ENCODE assay signal across 1 cellular context in the genomic region with DNA sequence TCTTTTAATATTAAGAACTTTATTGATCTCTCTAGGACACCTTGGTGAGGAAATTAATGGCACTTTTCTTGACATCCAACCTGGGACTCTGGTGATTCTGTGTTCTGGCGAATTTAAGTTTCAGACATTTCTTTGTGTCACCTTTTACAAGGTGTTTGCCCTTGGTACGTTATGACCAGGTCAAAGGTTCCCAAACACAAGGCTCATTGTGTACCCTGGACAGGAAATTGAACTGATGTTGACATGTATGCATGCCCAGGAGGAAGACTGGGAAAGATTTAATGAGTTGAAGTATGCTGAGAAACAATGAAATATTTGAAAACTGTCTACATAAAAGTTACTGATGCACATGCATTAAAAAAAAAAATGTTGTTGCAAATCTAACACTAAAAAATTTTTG.
TF ChIP-seq lines count a peak whose summit lies in the region.

No MANE protein-coding gene starts in this region.

TF ChIP-seq in HepG2, 621 proteins besides CTCF, POLR2A, EP300 and RAD21 (continued from another document and continues in another):
- TF ChIP-seq, protein P1, sequence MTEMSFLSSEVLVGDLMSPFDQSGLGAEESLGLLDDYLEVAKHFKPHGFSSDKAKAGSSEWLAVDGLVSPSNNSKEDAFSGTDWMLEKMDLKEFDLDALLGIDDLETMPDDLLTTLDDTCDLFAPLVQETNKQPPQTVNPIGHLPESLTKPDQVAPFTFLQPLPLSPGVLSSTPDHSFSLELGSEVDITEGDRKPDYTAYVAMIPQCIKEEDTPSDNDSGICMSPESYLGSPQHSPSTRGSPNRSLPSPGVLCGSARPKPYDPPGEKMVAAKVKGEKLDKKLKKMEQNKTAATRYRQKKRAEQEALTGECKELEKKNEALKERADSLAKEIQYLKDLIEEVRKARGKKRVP (CRISPR knock-in tag; IDR thresholded peaks at IDR 0.05), result no peak
- TF ChIP-seq, protein P2, sequence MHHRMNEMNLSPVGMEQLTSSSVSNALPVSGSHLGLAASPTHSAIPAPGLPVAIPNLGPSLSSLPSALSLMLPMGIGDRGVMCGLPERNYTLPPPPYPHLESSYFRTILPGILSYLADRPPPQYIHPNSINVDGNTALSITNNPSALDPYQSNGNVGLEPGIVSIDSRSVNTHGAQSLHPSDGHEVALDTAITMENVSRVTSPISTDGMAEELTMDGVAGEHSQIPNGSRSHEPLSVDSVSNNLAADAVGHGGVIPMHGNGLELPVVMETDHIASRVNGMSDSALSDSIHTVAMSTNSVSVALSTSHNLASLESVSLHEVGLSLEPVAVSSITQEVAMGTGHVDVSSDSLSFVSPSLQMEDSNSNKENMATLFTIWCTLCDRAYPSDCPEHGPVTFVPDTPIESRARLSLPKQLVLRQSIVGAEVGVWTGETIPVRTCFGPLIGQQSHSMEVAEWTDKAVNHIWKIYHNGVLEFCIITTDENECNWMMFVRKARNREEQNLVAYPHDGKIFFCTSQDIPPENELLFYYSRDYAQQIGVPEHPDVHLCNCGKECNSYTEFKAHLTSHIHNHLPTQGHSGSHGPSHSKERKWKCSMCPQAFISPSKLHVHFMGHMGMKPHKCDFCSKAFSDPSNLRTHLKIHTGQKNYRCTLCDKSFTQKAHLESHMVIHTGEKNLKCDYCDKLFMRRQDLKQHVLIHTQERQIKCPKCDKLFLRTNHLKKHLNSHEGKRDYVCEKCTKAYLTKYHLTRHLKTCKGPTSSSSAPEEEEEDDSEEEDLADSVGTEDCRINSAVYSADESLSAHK (CRISPR knock-in tag; IDR thresholded peaks at IDR 0.05; ENCODE audit: borderline replicate concordance), result no peak
- no peak for TF ChIP-seq ZNF546 (CRISPR knock-in tag; conservative IDR thresholded peaks at IDR 0.05)
- TF ChIP-seq, protein P3, sequence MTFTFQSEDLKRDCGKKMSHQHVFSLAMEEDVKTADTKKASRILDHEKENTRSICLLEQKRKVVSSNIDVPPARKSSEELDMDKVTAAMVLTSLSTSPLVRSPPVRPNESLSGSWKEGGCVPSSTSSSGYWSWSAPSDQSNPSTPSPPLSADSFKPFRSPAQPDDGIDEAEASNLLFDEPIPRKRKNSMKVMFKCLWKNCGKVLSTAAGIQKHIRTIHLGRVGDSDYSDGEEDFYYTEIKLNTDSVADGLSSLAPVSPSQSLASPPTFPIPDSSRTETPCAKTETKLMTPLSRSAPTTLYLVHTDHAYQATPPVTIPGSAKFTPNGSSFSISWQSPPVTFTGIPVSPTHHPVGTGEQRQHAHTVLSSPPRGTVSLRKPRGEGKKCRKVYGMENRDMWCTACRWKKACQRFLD (CRISPR knock-in tag; IDR thresholded peaks at IDR 0.05; ENCODE audit: borderline replicate concordance), result no peak
- TF ChIP-seq, protein P4, sequence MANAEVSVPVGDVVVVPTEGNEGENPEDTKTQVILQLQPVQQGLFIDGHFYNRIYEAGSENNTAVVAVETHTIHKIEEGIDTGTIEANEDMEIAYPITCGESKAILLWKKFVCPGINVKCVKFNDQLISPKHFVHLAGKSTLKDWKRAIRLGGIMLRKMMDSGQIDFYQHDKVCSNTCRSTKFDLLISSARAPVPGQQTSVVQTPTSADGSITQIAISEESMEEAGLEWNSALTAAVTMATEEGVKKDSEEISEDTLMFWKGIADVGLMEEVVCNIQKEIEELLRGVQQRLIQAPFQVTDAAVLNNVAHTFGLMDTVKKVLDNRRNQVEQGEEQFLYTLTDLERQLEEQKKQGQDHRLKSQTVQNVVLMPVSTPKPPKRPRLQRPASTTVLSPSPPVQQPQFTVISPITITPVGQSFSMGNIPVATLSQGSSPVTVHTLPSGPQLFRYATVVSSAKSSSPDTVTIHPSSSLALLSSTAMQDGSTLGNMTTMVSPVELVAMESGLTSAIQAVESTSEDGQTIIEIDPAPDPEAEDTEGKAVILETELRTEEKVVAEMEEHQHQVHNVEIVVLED (CRISPR knock-in tag; IDR thresholded peaks at IDR 0.05; ENCODE audit: borderline replicate concordance), result no peak
- peak; percentile 43; the same call in 1 of the 2 replicates for TF ChIP-seq MED1 (CRISPR knock-in tag; IDR thresholded peaks at IDR 0.05)
- TF ChIP-seq, protein P5, sequence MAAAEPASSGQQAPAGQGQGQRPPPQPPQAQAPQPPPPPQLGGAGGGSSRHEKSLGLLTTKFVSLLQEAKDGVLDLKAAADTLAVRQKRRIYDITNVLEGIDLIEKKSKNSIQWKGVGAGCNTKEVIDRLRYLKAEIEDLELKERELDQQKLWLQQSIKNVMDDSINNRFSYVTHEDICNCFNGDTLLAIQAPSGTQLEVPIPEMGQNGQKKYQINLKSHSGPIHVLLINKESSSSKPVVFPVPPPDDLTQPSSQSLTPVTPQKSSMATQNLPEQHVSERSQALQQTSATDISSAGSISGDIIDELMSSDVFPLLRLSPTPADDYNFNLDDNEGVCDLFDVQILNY (CRISPR knock-in tag; conservative IDR thresholded peaks at IDR 0.05), result no peak
- 0 out of 2 replicates have a peak, but pooled peaks have one; percentile 76 for TF ChIP-seq CHD4 (IDR thresholded peaks at IDR 0.05; ENCODE audit: borderline replicate concordance, low read length)
- TF ChIP-seq ZNF780A (CRISPR knock-in tag; IDR thresholded peaks at IDR 0.05), result no peak
- peak; percentile 63; the same call in 1 of the 2 replicates for TF ChIP-seq TBX2 (CRISPR knock-in tag; IDR thresholded peaks at IDR 0.05; ENCODE audit: borderline replicate concordance)
- peak; percentile 34 for TF ChIP-seq ASH2L (IDR thresholded peaks at IDR 0.05; ENCODE audit: insufficient read length, low read depth, low read length)
- no peak for TF ChIP-seq THRA (CRISPR knock-in tag; IDR thresholded peaks at IDR 0.05; ENCODE audit: borderline replicate concordance)
- TF ChIP-seq ZNF292 (CRISPR knock-in tag; IDR thresholded peaks at IDR 0.05; ENCODE audit: borderline replicate concordance, low read depth), result peak; percentile 51; the same call in 1 of the 2 replicates
- no peak for TF ChIP-seq ZNF749 (CRISPR knock-in tag; IDR thresholded peaks at IDR 0.05; ENCODE audit: borderline replicate concordance)
- peak; percentile 74; the same call in 1 of the 2 replicates for TF ChIP-seq SALL1 (CRISPR knock-in tag; IDR thresholded peaks at IDR 0.05)
- no peak for TF ChIP-seq LCORL (IDR thresholded peaks at IDR 0.05)
- peak; percentile 31; the same call in 1 of the 2 replicates for TF ChIP-seq LCORL (CRISPR knock-in tag; IDR thresholded peaks at IDR 0.05)
- no peak for TF ChIP-seq BORCS8-MEF2B (CRISPR knock-in tag; IDR thresholded peaks at IDR 0.05)
- TF ChIP-seq GABPA (IDR thresholded peaks at IDR 0.05; ENCODE audit: low read depth, low read length), result no peak
- peak; percentile 54 for TF ChIP-seq GABPA (CRISPR knock-in tag; IDR thresholded peaks at IDR 0.05; ENCODE audit: low read depth)
- no peak for TF ChIP-seq ZSCAN25 (CRISPR knock-in tag; IDR thresholded peaks at IDR 0.05)
- TF ChIP-seq CHCHD3 (CRISPR knock-in tag; IDR thresholded peaks at IDR 0.05), result no peak
- TF ChIP-seq SOX13 (IDR thresholded peaks at IDR 0.05), result no peak
- TF ChIP-seq SOX13 (CRISPR knock-in tag; conservative IDR thresholded peaks at IDR 0.05 in 1 of 2, IDR thresholded peaks at IDR 0.05 in 1 of 2), result peak in 1 of 2 experiments; percentile 80; a peak in 2 of 4 replicates
- 0 out of 2 replicates have a peak, but pooled peaks have one; percentile 20 for TF ChIP-seq NCOA2 (CRISPR knock-in tag; IDR thresholded peaks at IDR 0.05)
- no peak for TF ChIP-seq ZNF17 (CRISPR knock-in tag; IDR thresholded peaks at IDR 0.05)
- peak; percentile 73 for TF ChIP-seq GATAD2A (CRISPR knock-in tag; IDR thresholded peaks at IDR 0.05)
- TF ChIP-seq ZNF644 (CRISPR knock-in tag; IDR thresholded peaks at IDR 0.05; ENCODE audit: low read depth), result no peak
- no peak for TF ChIP-seq AKNA (CRISPR knock-in tag; IDR thresholded peaks at IDR 0.05; ENCODE audit: borderline replicate concordance)
- no peak for TF ChIP-seq IKZF1 (IDR thresholded peaks at IDR 0.05)
- TF ChIP-seq EED (CRISPR knock-in tag; IDR thresholded peaks at IDR 0.05), result no peak
- peak; percentile 87; the same call in 1 of the 2 replicates for TF ChIP-seq ETV5 (CRISPR knock-in tag; IDR thresholded peaks at IDR 0.05; ENCODE audit: borderline replicate concordance)
- TF ChIP-seq TMF1 (CRISPR knock-in tag; IDR thresholded peaks at IDR 0.05; ENCODE audit: low read depth), result no peak
- TF ChIP-seq ZNF605 (CRISPR knock-in tag; IDR thresholded peaks at IDR 0.05), result no peak
- TF ChIP-seq KMT2B (CRISPR knock-in tag; IDR thresholded peaks at IDR 0.05), result no peak
- TF ChIP-seq NKX3-1 (CRISPR knock-in tag; IDR thresholded peaks at IDR 0.05), result no peak
- no peak for TF ChIP-seq KDM3A (CRISPR knock-in tag; IDR thresholded peaks at IDR 0.05; ENCODE audit: low read depth)
- peak; percentile 58 for TF ChIP-seq NR2C2 (CRISPR knock-in tag; IDR thresholded peaks at IDR 0.05; ENCODE audit: borderline replicate concordance)
- no peak for TF ChIP-seq ZNF3 (CRISPR knock-in tag; IDR thresholded peaks at IDR 0.05)
- no peak for TF ChIP-seq SATB2 (CRISPR knock-in tag; IDR thresholded peaks at IDR 0.05)
- TF ChIP-seq RARA (CRISPR knock-in tag; IDR thresholded peaks at IDR 0.05), result peak; percentile 67
- TF ChIP-seq, protein P6, sequence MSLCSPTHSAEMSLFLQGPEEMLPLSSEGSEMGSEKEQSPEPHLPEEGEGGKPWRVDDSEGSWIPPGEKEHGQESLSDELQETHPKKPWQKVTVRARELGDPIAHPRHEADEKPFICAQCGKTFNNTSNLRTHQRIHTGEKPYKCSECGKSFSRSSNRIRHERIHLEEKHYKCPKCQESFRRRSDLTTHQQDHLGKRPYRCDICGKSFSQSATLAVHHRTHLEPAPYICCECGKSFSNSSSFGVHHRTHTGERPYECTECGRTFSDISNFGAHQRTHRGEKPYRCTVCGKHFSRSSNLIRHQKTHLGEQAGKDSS (CRISPR knock-in tag; IDR thresholded peaks at IDR 0.05; ENCODE audit: borderline replicate concordance, low read depth), result no peak
- TF ChIP-seq ZNF737 (CRISPR knock-in tag; IDR thresholded peaks at IDR 0.05; ENCODE audit: borderline replicate concordance), result no peak
- peak; percentile 23; the same call in 1 of the 2 replicates for TF ChIP-seq CREM (IDR thresholded peaks at IDR 0.05)
- no peak for TF ChIP-seq CREM (CRISPR knock-in tag; IDR thresholded peaks at IDR 0.05)
- TF ChIP-seq, protein P7, sequence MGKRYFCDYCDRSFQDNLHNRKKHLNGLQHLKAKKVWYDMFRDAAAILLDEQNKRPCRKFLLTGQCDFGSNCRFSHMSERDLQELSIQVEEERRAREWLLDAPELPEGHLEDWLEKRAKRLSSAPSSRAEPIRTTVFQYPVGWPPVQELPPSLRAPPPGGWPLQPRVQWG (CRISPR knock-in tag; IDR thresholded peaks at IDR 0.05; ENCODE audit: borderline replicate concordance, low read depth), result no peak
- peak; percentile 96 for TF ChIP-seq ZNF7 (CRISPR knock-in tag; IDR thresholded peaks at IDR 0.05)
- no peak for TF ChIP-seq ZMYM2 (CRISPR knock-in tag; IDR thresholded peaks at IDR 0.05)
- peak; percentile 18; the same call in 1 of the 2 replicates for TF ChIP-seq NR2F2 (IDR thresholded peaks at IDR 0.05; ENCODE audit: borderline replicate concordance, low read depth)
- TF ChIP-seq SMAD1 (CRISPR knock-in tag; IDR thresholded peaks at IDR 0.05; ENCODE audit: borderline replicate concordance, low read depth), result no peak
- peak; percentile 87 for TF ChIP-seq MIXL1 (CRISPR knock-in tag; IDR thresholded peaks at IDR 0.05)
- peak; percentile 34; the same call in 1 of the 2 replicates for TF ChIP-seq SAP130 (CRISPR knock-in tag; IDR thresholded peaks at IDR 0.05; ENCODE audit: low read depth)
- TF ChIP-seq, protein P8, sequence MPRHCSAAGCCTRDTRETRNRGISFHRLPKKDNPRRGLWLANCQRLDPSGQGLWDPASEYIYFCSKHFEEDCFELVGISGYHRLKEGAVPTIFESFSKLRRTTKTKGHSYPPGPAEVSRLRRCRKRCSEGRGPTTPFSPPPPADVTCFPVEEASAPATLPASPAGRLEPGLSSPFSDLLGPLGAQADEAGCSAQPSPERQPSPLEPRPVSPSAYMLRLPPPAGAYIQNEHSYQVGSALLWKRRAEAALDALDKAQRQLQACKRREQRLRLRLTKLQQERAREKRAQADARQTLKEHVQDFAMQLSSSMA (CRISPR knock-in tag; IDR thresholded peaks at IDR 0.05), result no peak
